ENCODE assay signal across 20 cellular contexts in the genomic region with DNA sequence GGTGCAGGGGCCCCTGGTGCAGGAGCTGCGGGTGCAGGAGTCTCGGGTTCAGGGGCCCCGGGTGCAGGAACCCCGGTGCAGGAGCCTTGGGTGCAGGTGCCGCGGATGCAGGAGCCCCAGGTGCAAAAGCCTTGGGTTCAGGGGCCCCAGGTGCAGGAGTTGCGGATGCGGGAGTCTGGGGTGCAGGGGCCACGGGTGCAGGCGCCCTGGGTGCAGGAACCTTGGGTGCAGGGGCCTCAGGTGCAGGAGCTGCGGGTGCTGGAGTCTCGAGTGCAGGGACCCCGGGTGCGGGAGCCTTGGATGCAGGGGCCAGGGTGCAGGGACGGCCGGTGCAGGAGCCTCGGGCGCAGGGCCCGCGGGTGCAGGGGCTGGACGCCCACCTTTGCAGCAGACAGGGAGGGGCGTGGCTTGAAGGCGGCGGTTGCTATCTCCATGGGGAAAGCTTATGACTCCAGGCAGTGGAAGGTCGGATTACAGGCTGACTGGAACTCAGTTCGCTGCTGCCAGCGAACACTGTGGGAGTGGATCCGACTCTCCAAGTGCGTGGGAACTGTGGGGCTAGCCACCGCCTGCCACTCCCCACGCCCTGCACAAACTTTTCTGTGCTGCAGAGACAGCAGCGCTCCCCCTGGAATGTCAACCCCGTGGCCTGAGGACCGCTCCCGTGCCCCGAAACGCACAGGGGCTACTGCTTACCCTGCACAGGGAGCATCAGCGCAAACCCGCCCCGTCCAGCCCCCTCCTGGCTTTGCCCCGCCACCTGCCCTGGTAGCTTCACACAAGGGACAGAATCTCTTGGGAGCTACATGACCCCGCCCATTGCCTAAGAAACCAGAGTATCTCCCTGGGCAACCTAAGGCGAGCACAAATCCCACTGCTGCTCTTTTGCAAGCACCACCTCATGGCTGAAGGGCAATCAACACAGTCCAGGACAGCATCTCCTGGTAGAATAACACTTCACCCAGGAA. TPM values are rescaled to one million over a fixed set of nuclear protein-coding genes. Genes with fewer than 3 reads are reported as not detected.
A peak's percentile ranks its signal among the peaks of the same experiment; 100 is the strongest.
DNase-seq lines count a peak whose midpoint lies in the region; ATAC-seq and TF ChIP-seq lines count a peak whose summit lies in the region.
"Had no signal": no experiment of that assay in that cellular context is flagged by ENCODE, and none has a peak within 500 bp of the region (broad histone marks: within the 10 kb centered on the region; RNA-seq: fewer than 3 reads in every experiment).

No MANE protein-coding gene starts in this region.

- TF ChIP-seq CTCF in H9 (conservative IDR thresholded peaks at IDR 0.05) = no peak
- TF ChIP-seq CTCF in chondrocyte (IDR thresholded peaks at IDR 0.05) = no peak
- no peak for TF ChIP-seq CTCF in testis (IDR thresholded peaks at IDR 0.05)

- peaks cover 9 to 16% of the 10 kb centered on the region in 2 experiments for H3K9me3 Mint-ChIP-seq in H9
- H3K9me3 Mint-ChIP-seq in chondrocyte (ENCODE audit: low read depth) = peaks cover 47% of the 10 kb centered on the region
- H3K9me3 Mint-ChIP-seq: activated T-helper 2 cell treated with anti-CD3 and anti-CD28 coated beads, Interferon-gamma antibody, Interleukin-2, Interleukin-4, amounts not matched to agents 10 μg/mL and 5 μg/mL and 100 μg/mL, durations not matched to agents 14 hours and 24 hours and 36 hours had no signal

- H3K36me3 Mint-ChIP-seq in H9 (ENCODE audit: insufficient read depth in 1 of 3, low read depth in 3 of 3) (peaks cover 0 to 5% (median 0%) of the 10 kb centered on the region in 3 experiments; a peak in 1 of 7 replicates), chondrocyte (ENCODE audit: low read depth) (peaks cover 15% of the 10 kb centered on the region)

- WGBS in H9 (ENCODE audit: extremely low coverage, insufficient read length, low lambda C conversion rate) = no CpG with 5 or more reads among the region's 43 CpGs
- 3 to 6% methylated on average over 26 to 43 of the region's 43 CpGs for WGBS in testis, 2 donors

- peak overlapping the region; percentile 62 for H3K4me2 ChIP-seq in H9 (ENCODE audit: insufficient read depth, insufficient read length, low read length)

- DNase-seq in ELF-1 (ENCODE audit: low read depth, low spot score) (peak; percentile 56), H9 (peak; percentile 74), chondrocyte (ENCODE audit: low spot score) (peak; percentile 93), caudate nucleus (lab: John Stamatoyannopoulos, UW) (no peak), left lobe of liver (ENCODE audit: low spot score) (no peak), testis (no peak)
- DNase-seq: activated CD4-positive, alpha-beta T cell treated with anti-CD3 and anti-CD28 coated beads for 36 hours; brain microvascular endothelial cell; Karpas-422; NCI-H1048; stimulated activated CD4-positive, alpha-beta T cell treated with anti-CD3 and anti-CD28 coated beads, Interleukin-15, amount 100 ng/mL, for 24 hours had no signal

- H3T11ph ChIP-seq in H9 (ENCODE audit: low read length) = no peak overlapping the region

- peaks cover 56% of the 10 kb centered on the region for H3K27me3 Mint-ChIP-seq in H9 (ENCODE audit: low read depth)
- peaks cover 75% of the 10 kb centered on the region for H3K27me3 Mint-ChIP-seq in chondrocyte (ENCODE audit: low read depth)

- H3K9me3 ChIP-seq in H9 (ENCODE audit: control insufficient read depth, low read depth, low read length) (no peaks in the 10 kb centered on the region), iPS-20b (ENCODE audit: insufficient read depth, low read depth, low read length) (no peaks in the 10 kb centered on the region), testis (no peaks in the 10 kb centered on the region)

- no peak overlapping the region for H4K5ac ChIP-seq in H9 (ENCODE audit: insufficient read length, low read depth, low read length)

- H2AFZ ChIP-seq in H9 (ENCODE audit: low read length) = no peak overlapping the region

- H3K27ac ChIP-seq in H9 (ENCODE audit: insufficient read length, low read depth, low read length) (no peak overlapping the region), iPS-20b (ENCODE audit: low read length) (no peak overlapping the region), caudate nucleus (ENCODE audit: low read depth, low read length) (no peak overlapping the region), testis (no peak overlapping the region)
- H3K27ac ChIP-seq: brain microvascular endothelial cell, epithelial cell of prostate, thoracic aorta had no signal

- H3K27me3 ChIP-seq in H9 (ENCODE audit: insufficient read depth, low read length) = no peaks in the 10 kb centered on the region
- peaks cover 38% of the 10 kb centered on the region for H3K27me3 ChIP-seq in iPS-20b (ENCODE audit: insufficient read depth, low read length)
- H3K27me3 ChIP-seq in testis = no peaks in the 10 kb centered on the region

- H3K36me3 ChIP-seq in iPS-20b (ENCODE audit: insufficient read depth, low read depth, low read length) (no peaks in the 10 kb centered on the region), testis (ENCODE audit: low read depth, missing control alignments) (no peaks in the 10 kb centered on the region)
- H3K36me3 ChIP-seq: brain microvascular endothelial cell, thoracic aorta had no signal

- H3K23ac ChIP-seq in H9 (ENCODE audit: insufficient read length, low read depth, low read length) = no peak overlapping the region

- peaks cover 6% of the 10 kb centered on the region for H3K23me2 ChIP-seq in H9 (ENCODE audit: insufficient read length, low read depth, low read length, poor library complexity, severe bottlenecking)

- H3K4me3 ChIP-seq in iPS-20b (ENCODE audit: low read length) = peak overlapping the region; percentile 66
- peak overlapping the region in 1 of 2 donors; percentile 1 for H3K4me3 ChIP-seq in testis
- H3K4me3 ChIP-seq: lung, thoracic aorta had no signal

- no peaks in the 10 kb centered on the region for H3K79me1 ChIP-seq in H9 (ENCODE audit: insufficient read depth, low read depth, low read length, poor library complexity, severe bottlenecking)

- H3K4ac ChIP-seq in H9 (ENCODE audit: low read depth, low read length) = no peak overlapping the region

- H2AK5ac ChIP-seq in H9 (ENCODE audit: insufficient read length, low read length) = no peak overlapping the region

- H3K4me1 Mint-ChIP-seq in H9 (peaks cover 12 to 13% of the 10 kb centered on the region in 2 experiments), chondrocyte (ENCODE audit: low read depth) (no peaks in the 10 kb centered on the region)
- H3K4me1 Mint-ChIP-seq: activated CD4-positive, alpha-beta T cell treated with anti-CD3 and anti-CD28 coated beads for 36 hours; CD4-positive, alpha-beta memory T cell had no signal

- H3K56ac ChIP-seq in H9 (ENCODE audit: insufficient read length, low read depth, low read length) = no peak overlapping the region

- no peak overlapping the region for H2BK15ac ChIP-seq in H9 (ENCODE audit: low read depth, low read length)

- H2BK5ac ChIP-seq in H9 (ENCODE audit: insufficient read length, low read length) = no peak overlapping the region

- H3K4me1 ChIP-seq in H9 (ENCODE audit: insufficient read depth, low read length) = no peaks in the 10 kb centered on the region
- peaks cover 3% of the 10 kb centered on the region for H3K4me1 ChIP-seq in iPS-20b (ENCODE audit: insufficient read depth, low read length)
- no peaks in the 10 kb centered on the region for H3K4me1 ChIP-seq in testis

- H3K27ac Mint-ChIP-seq in H9 (no peak overlapping the region), chondrocyte (ENCODE audit: unreplicated experiment) (no peak overlapping the region)
- H3K27ac Mint-ChIP-seq: activated CD4-positive, alpha-beta T cell treated with anti-CD3 and anti-CD28 coated beads for 36 hours; activated T-helper 2 cell treated with anti-CD3 and anti-CD28 coated beads, Interferon-gamma antibody, Interleukin-2, Interleukin-4, amounts not matched to agents 10 μg/mL and 5 μg/mL and 100 μg/mL, durations not matched to agents 14 hours and 24 hours and 36 hours; CD4-positive, alpha-beta memory T cell; dendritic cell treated with granulocyte-macrophage colony-stimulating factor and Interleukin-4, amounts not matched to agents 40 ng/mL and 50 ng/mL, for 4 days had no signal

- H4K8ac ChIP-seq in H9 (replicated peaks; ENCODE audit: insufficient read length, low read depth, low read length) = no peak overlapping the region

- no peak overlapping the region for H4K91ac ChIP-seq in H9 (ENCODE audit: insufficient read length, low read depth, low read length)

- H3K14ac ChIP-seq in H9 (ENCODE audit: insufficient read depth, low read length) = no peak overlapping the region; the same call in 1 of the 2 replicates

- H2BK120ac ChIP-seq in H9 (ENCODE audit: low read depth, low read length, poor library complexity, severe bottlenecking) = no peak overlapping the region

- H2BK20ac ChIP-seq in H9 (ENCODE audit: low read depth, low read length, poor library complexity, severe bottlenecking) = no peak overlapping the region

- ATAC-seq in left lobe of liver = no peak
- ATAC-seq: activated CD4-positive, alpha-beta T cell treated with anti-CD3 and anti-CD28 coated beads for 36 hours had no signal

- H3K4me3 Mint-ChIP-seq in H9 = peak overlapping the region; percentile 64 to 79
- H3K4me3 Mint-ChIP-seq in chondrocyte (ENCODE audit: unreplicated experiment) = no peak overlapping the region
- H3K4me3 Mint-ChIP-seq: activated CD4-positive, alpha-beta T cell treated with anti-CD3 and anti-CD28 coated beads for 36 hours; CD4-positive, alpha-beta memory T cell; dendritic cell treated with granulocyte-macrophage colony-stimulating factor and Interleukin-4, amounts not matched to agents 40 ng/mL and 50 ng/mL, for 4 days had no signal

- H3K9ac ChIP-seq in H9 (ENCODE audit: extremely low read depth, insufficient read length, low read length) = no peak overlapping the region
- no peak overlapping the region for H3K9ac ChIP-seq in iPS-20b (ENCODE audit: low read depth, low read length)

- H3K18ac ChIP-seq in H9 (ENCODE audit: insufficient read length, low read depth, low read length) = no peak overlapping the region

- intact Hi-C loops in testis (cut with DNase I; ENCODE audit: low total_unique reads) = no loop called here

- H3K79me2 ChIP-seq in H9 (ENCODE audit: insufficient read depth, low read length) = no peaks in the 10 kb centered on the region

- no peaks in the 10 kb centered on the region for H4K20me1 ChIP-seq in H9 (ENCODE audit: control insufficient read depth, insufficient read depth, insufficient read length)

- no peak for TF ChIP-seq POLR2A in testis (IDR thresholded peaks at IDR 0.05)

- H2BK12ac ChIP-seq in H9 (ENCODE audit: insufficient read length, low read depth, low read length) = no peak overlapping the region

RNA-seq across cellular contexts. Expression of gene COPS9, which starts 40.3 kb away (rescaled TPM):
- total RNA-seq in H9 (2021) (142 and 149 TPM in 2 replicates), chondrocyte (139 to 162 TPM (median 140 TPM) in 3 replicates), left lobe of liver (39.3 TPM), testis (100 to 1,000 TPM; 170 to 201 TPM)
- polyA plus RNA-seq in testis (ENCODE audit: insufficient read depth, low read depth, low replicate concordance) = 167 TPM

RNA-seq across cellular contexts. Expression of gene OR6B3, which starts 42.5 kb away (rescaled TPM):
- total RNA-seq in H9 (2021) (not detected in 2 replicates), chondrocyte (not detected in 3 replicates), left lobe of liver (not detected), testis (1 to 10 TPM; 1.0 to 1.4 TPM)
- 0.80 TPM for polyA plus RNA-seq in testis (ENCODE audit: insufficient read depth, low read depth, low replicate concordance)
- total RNA-seq: activated CD4-positive, alpha-beta T cell treated with anti-CD3 and anti-CD28 coated beads for 36 hours; activated T-helper 2 cell treated with anti-CD3 and anti-CD28 coated beads, Interferon-gamma antibody, Interleukin-2, Interleukin-4, amounts not matched to agents 10 μg/mL and 5 μg/mL and 100 μg/mL, durations not matched to agents 14 hours and 24 hours and 36 hours; CD4-positive, alpha-beta memory T cell; lung; osteoblast; right cardiac atrium; thoracic aorta had no signal
- polyA plus RNA-seq: CD4-positive, alpha-beta memory T cell; lung; right cardiac atrium had no signal

RNA-seq across cellular contexts. Expression of gene OTOS, which starts 44.6 kb away (rescaled TPM):
- total RNA-seq in H9 (2021) = not detected in 2 replicates
- total RNA-seq in chondrocyte = not detected in 3 replicates
- not detected for total RNA-seq in left lobe of liver
- 1 to 10 TPM in 1 of 2 donors, not detected in 1; 1.5 TPM for total RNA-seq in testis
- polyA plus RNA-seq in testis (ENCODE audit: insufficient read depth, low read depth, low replicate concordance) = 1.2 TPM
- total RNA-seq: activated CD4-positive, alpha-beta T cell treated with anti-CD3 and anti-CD28 coated beads for 36 hours; activated T-helper 2 cell treated with anti-CD3 and anti-CD28 coated beads, Interferon-gamma antibody, Interleukin-2, Interleukin-4, amounts not matched to agents 10 μg/mL and 5 μg/mL and 100 μg/mL, durations not matched to agents 14 hours and 24 hours and 36 hours; CD4-positive, alpha-beta memory T cell; lung; osteoblast; right cardiac atrium; thoracic aorta had no signal
- polyA plus RNA-seq: CD4-positive, alpha-beta memory T cell; lung; right cardiac atrium had no signal

Comparison
In these comparisons a context has a peak if more than half of its experiments do, and no peak if none do; other contexts are left out.
1. DNase-seq: peak in ELF-1 (single experiment), H9 (single experiment) and chondrocyte (single experiment); none in caudate nucleus (0 of 61), left lobe of liver (single experiment) and testis (single experiment).